In genomic region chr1:87159378-87159915, GRCh38 we compare ENCODE assay signal across 22 cellular contexts.
A peak's percentile ranks its signal among the peaks of the same experiment; 100 is the strongest.
DNase-seq lines count a peak whose midpoint lies in the region; ATAC-seq and TF ChIP-seq lines count a peak whose summit lies in the region.
"Had no signal": no experiment of that assay in that cellular context is flagged by ENCODE, and none has a peak within 500 bp of the region (broad histone marks: within the 10 kb centered on the region; RNA-seq: fewer than 3 reads in every experiment).

No MANE protein-coding gene starts in this region.

- ATAC-seq in omental fat pad (ENCODE audit: low FRiP score): peak; percentile 73
- ATAC-seq: GM12878 had no signal

- DNase-seq in NCI-H226: peak; percentile 99
- DNase-seq in amniotic epithelial cell (ENCODE audit: low read depth): peak; percentile 85
- DNase-seq in omental fat pad (ENCODE audit: low spot score): no peak
- DNase-seq in glomerular visceral epithelial cell (ENCODE audit: extremely low spot score): no peak
- DNase-seq in stimulated activated CD4-positive, alpha-beta T cell treated with anti-CD3 and anti-CD28 coated beads, Interleukin-12 subunit alpha, Interleukin-12 subunit beta, amount 100 ng/mL, for 4 hours: no peak
- no peak for DNase-seq in NK-92 treated with Interleukin-12 subunit alpha and Interleukin-12 subunit beta, amount 100 ng/mL, for 24 hours (lab: John Stamatoyannopoulos, UW)
- DNase-seq: 8988T; ACHN; BE2C; C1 segment of cervical spinal cord; CD4-positive, alpha-beta memory T cell; CD4-positive, CD25-positive, alpha-beta regulatory T cell; CD8-positive, alpha-beta memory T cell; COR-L47; DMS 273 treated with DMSO at 0.1 percent for 48 hours; DMS153; DMS53; DMS79; DND-41; EL; GDM1 had no signal

- no peak for TF ChIP-seq CTCF in omental fat pad (IDR thresholded peaks at IDR 0.05)

Comparison
In these comparisons a context has a peak if more than half of its experiments do, and no peak if none do; other contexts are left out.
1. DNase-seq: peak in NCI-H226 (single experiment) and amniotic epithelial cell (single experiment); none in omental fat pad (single experiment), glomerular visceral epithelial cell (single experiment), stimulated activated CD4-positive, alpha-beta T cell treated with anti-CD3 and anti-CD28 coated beads, Interleukin-12 subunit alpha, Interleukin-12 subunit beta, amount 100 ng/mL, for 4 hours (single experiment) and NK-92 treated with Interleukin-12 subunit alpha and Interleukin-12 subunit beta, amount 100 ng/mL, for 24 hours (single experiment).